26 cellular contexts compared by ENCODE assay signal in genomic region chr6:41529970-41530369, GRCh38.
"Had no signal": no experiment of that assay in that cellular context is flagged by ENCODE, and none has a peak within 500 bp of the region (broad histone marks: within the 10 kb centered on the region; RNA-seq: fewer than 3 reads in every experiment).

No MANE protein-coding gene starts in this region.

- H3K4me2 ChIP-seq: SK-N-SH had no signal

- H3K9me3 Mint-ChIP-seq: activated B cell treated with CpG ODN at 0.5 μM for 24 hours; activated naive CD8-positive, alpha-beta T cell treated with anti-CD3 and anti-CD28 coated beads for 36 hours had no signal

- H3K27ac ChIP-seq: adrenal gland, breast epithelium, SJCRH30 had no signal

- H3K9me2 ChIP-seq: SK-N-SH had no signal

- H3K36me3 ChIP-seq: adrenal gland, breast epithelium, MG63, SJCRH30 had no signal

- H3K4me1 ChIP-seq: adrenal gland had no signal

- H3K4me3 Mint-ChIP-seq: activated B cell treated with CpG ODN at 0.5 μM for 24 hours; activated CD8-positive, alpha-beta T cell treated with anti-CD3 and anti-CD28 coated beads, Interleukin-2, amount 10 ng/mL, durations not matched to agents 7 days and 5 days; activated naive CD8-positive, alpha-beta T cell treated with anti-CD3 and anti-CD28 coated beads for 36 hours had no signal

- DNase-seq: activated B cell treated with CpG ODN at 0.5 μM for 24 hours; activated CD4-positive, alpha-beta T cell treated with anti-CD3 and anti-CD28 coated beads for 1 hour; activated CD8-positive, alpha-beta memory T cell treated with anti-CD3 and anti-CD28 coated beads, Interleukin-2, amount 50 U/mL, for 48 hours; activated CD8-positive, alpha-beta T cell treated with anti-CD3 and anti-CD28 coated beads, Interleukin-2, amount 10 ng/mL, durations not matched to agents 7 days and 5 days; activated effector memory CD4-positive, alpha-beta T cell treated with Interleukin-2 at 50 U/mL for 16 hours; activated naive CD4-positive, alpha-beta T cell; activated naive CD8-positive, alpha-beta T cell treated with anti-CD3 and anti-CD28 coated beads for 36 hours; activated T-cell treated with anti-CD3 and anti-CD28 coated beads, Interleukin-2, amount 50 U/mL, for 1 hour; adrenal gland; anterior cingulate cortex; caudate nucleus; MG63; NCI-H1105; NCI-H1436; NCI-H1694 treated with DMSO at 0.1 percent for 48 hours; NCI-H2029 treated with DMSO at 0.1 percent for 48 hours; NCI-H345; NCI-H510A; NK-92 treated with Interleukin-12 subunit alpha and Interleukin-12 subunit beta, amount 100 ng/mL, for 24 hours; OCI-M1; Right ventricle myocardium superior; RPMI8226; SJCRH30; SK-N-SH had no signal

- H3K27me3 Mint-ChIP-seq: activated B cell treated with CpG ODN at 0.5 μM for 24 hours had no signal

- H3K4me3 ChIP-seq: adrenal gland, breast epithelium, MG63, SJCRH30 had no signal

- H3K27ac Mint-ChIP-seq: activated B cell treated with CpG ODN at 0.5 μM for 24 hours; activated CD8-positive, alpha-beta T cell treated with anti-CD3 and anti-CD28 coated beads, Interleukin-2, amount 10 ng/mL, durations not matched to agents 7 days and 5 days; activated naive CD8-positive, alpha-beta T cell treated with anti-CD3 and anti-CD28 coated beads for 36 hours had no signal

- H3K9me3 ChIP-seq: adrenal gland, breast epithelium, MG63, SJCRH30, SK-N-SH had no signal

- ATAC-seq: activated CD8-positive, alpha-beta T cell treated with anti-CD3 and anti-CD28 coated beads, Interleukin-2, amount 10 ng/mL, durations not matched to agents 7 days and 5 days; Panc1 had no signal

- H3K27me3 ChIP-seq: breast epithelium, MG63, SJCRH30 had no signal

- H3K9ac ChIP-seq: SK-N-SH had no signal
